In the genomic region with DNA sequence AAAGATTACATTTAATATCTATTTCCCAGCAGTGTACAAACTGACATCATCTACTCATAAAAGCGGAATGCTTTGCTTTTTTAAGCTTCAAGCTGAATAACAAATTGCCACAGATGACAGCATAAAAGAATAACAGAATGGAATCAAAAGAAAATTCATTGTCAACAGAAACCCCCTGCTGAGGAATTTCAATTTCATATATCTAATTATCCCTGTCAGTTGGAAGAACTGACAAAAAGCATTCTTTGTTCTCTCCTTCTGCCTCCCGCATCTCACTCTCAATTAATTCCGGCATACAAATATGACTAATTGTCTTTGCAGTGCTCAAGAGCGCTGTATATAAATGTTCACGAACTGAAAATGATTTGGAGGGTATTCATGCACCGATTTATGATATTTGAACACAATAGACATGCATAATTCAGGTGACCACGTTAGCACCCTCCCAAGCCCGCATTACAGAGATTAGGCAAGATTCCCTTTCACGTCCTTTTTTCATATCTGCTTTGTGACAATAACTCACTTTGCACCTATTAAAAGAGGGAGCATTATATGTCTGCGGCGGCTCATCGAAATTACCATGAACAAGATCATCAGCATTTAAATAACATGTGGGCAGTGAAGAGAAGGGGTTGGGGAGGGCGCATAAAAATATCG, we compare ENCODE assay signal across 18 cellular contexts.
"Had no signal": no experiment of that assay in that cellular context is flagged by ENCODE, and none has a peak within 500 bp of the region (broad histone marks: within the 10 kb centered on the region; RNA-seq: fewer than 3 reads in every experiment).

No MANE protein-coding gene starts in this region.

- DNase-seq: activated CD4-positive, alpha-beta memory T cell treated with anti-CD3 and anti-CD28 coated beads, Interleukin-2, amount 10 ng/mL, durations not matched to agents 7 days and 5 days; activated CD4-positive, alpha-beta T cell treated with anti-CD3 and anti-CD28 coated beads for 36 hours; activated gamma-delta T cell treated with Interleukin-2 at 50 U/mL for 16 hours; activated T-cell treated with anti-CD3 and anti-CD28 coated beads, Interleukin-2, amount 50 U/mL, for 48 hours; amniotic stem cell; body of pancreas; central memory CD4-positive, alpha-beta T cell; esophagus squamous epithelium; islet precursor cell; midbrain; stimulated activated CD4-positive, alpha-beta T cell treated with anti-CD3 and anti-CD28 coated beads, Interleukin-1b, Interleukin-23, amount 100 ng/mL, for 48 hours; stimulated activated naive CD8-positive, alpha-beta T cell treated with anti-CD3 and anti-CD28 coated beads, Interleukin-15, amount 100 ng/mL, for 72 hours had no signal

- H3K27me3 ChIP-seq: neural progenitor cell had no signal

- H3K27ac ChIP-seq: body of pancreas, coronary artery, esophagus squamous epithelium, hepatocyte, neural progenitor cell, thoracic aorta had no signal

- H3K79me2 ChIP-seq: hepatocyte had no signal

- H3K4me1 Mint-ChIP-seq: activated CD4-positive, alpha-beta memory T cell treated with anti-CD3 and anti-CD28 coated beads, Interleukin-2, amount 10 ng/mL, durations not matched to agents 7 days and 5 days; activated CD4-positive, alpha-beta T cell treated with anti-CD3 and anti-CD28 coated beads for 36 hours; stimulated activated naive CD8-positive, alpha-beta T cell treated with anti-CD3 and anti-CD28 coated beads, Interleukin-15, amount 100 ng/mL, for 72 hours had no signal

- ATAC-seq: activated CD4-positive, alpha-beta T cell treated with anti-CD3 and anti-CD28 coated beads for 36 hours; body of pancreas; stimulated activated naive CD8-positive, alpha-beta T cell treated with anti-CD3 and anti-CD28 coated beads, Interleukin-15, amount 100 ng/mL, for 72 hours had no signal

- H3K4me3 ChIP-seq: body of pancreas, coronary artery, esophagus squamous epithelium, hepatocyte, lung, neural progenitor cell, thoracic aorta had no signal

- H3K4me1 ChIP-seq: esophagus squamous epithelium had no signal

- H3K27ac Mint-ChIP-seq: activated CD4-positive, alpha-beta memory T cell treated with anti-CD3 and anti-CD28 coated beads, Interleukin-2, amount 10 ng/mL, durations not matched to agents 7 days and 5 days; activated CD4-positive, alpha-beta T cell treated with anti-CD3 and anti-CD28 coated beads for 36 hours; activated naive CD8-positive, alpha-beta T cell; neural progenitor cell; stimulated activated naive CD8-positive, alpha-beta T cell treated with anti-CD3 and anti-CD28 coated beads, Interleukin-15, amount 100 ng/mL, for 72 hours had no signal

- H2AFZ ChIP-seq: hepatocyte, neural progenitor cell had no signal

- H3K4me3 Mint-ChIP-seq: activated CD4-positive, alpha-beta memory T cell treated with anti-CD3 and anti-CD28 coated beads, Interleukin-2, amount 10 ng/mL, durations not matched to agents 7 days and 5 days; activated CD4-positive, alpha-beta T cell treated with anti-CD3 and anti-CD28 coated beads for 36 hours; activated naive CD8-positive, alpha-beta T cell; neural progenitor cell; stimulated activated naive CD8-positive, alpha-beta T cell treated with anti-CD3 and anti-CD28 coated beads, Interleukin-15, amount 100 ng/mL, for 72 hours had no signal

- H3K9me3 ChIP-seq: body of pancreas, esophagus squamous epithelium, thoracic aorta had no signal

- H3K36me3 ChIP-seq: esophagus squamous epithelium, neural progenitor cell, thoracic aorta had no signal

- H3K4me2 ChIP-seq: hepatocyte, neural progenitor cell had no signal

- H3K27me3 Mint-ChIP-seq: activated CD4-positive, alpha-beta memory T cell treated with anti-CD3 and anti-CD28 coated beads, Interleukin-2, amount 10 ng/mL, durations not matched to agents 7 days and 5 days had no signal

- H3K36me3 Mint-ChIP-seq: activated naive CD8-positive, alpha-beta T cell; neural progenitor cell had no signal

- H3K9ac ChIP-seq: neural progenitor cell had no signal
